1 cellular context compared by ENCODE assay signal in genomic region chr3:70065666-70066253, GRCh38.
TF ChIP-seq lines count a peak whose summit lies in the region.

No MANE protein-coding gene starts in this region.

TF ChIP-seq in Ishikawa, 13 proteins besides CTCF, POLR2A, EP300 and RAD21 (continued from another document):
- TF ChIP-seq REST (IDR thresholded peaks at IDR 0.05; ENCODE audit: low read depth) (no peak), TEAD4 (IDR thresholded peaks at IDR 0.05) (no peak), CEBPB (IDR thresholded peaks at IDR 0.05) (no peak), MAX (IDR thresholded peaks at IDR 0.05) (no peak), USF1 (IDR thresholded peaks at IDR 0.05) (no peak), ZBTB7A (IDR thresholded peaks at IDR 0.05; ENCODE audit: low read depth) (no peak)
